ENCODE assay signal across 12 cellular contexts in the genomic region with DNA sequence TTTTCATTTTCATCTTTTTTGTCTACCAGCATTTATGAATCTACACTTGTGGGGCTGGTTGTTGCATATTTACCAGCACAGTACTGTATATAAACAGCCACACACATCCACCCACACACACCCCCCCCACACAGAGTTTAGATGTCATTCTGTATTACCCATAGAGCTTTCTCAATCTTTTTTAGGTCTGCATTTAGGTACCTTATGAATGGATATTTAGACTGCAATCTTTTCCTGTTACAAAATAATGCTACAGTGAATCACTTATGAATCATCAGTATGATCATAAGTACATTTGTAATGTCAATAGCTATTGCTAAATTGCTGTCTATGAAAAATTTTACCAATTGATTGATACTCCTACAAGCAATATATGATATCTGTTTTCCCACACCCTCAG.
DNase-seq lines count a peak whose midpoint lies in the region; ATAC-seq and TF ChIP-seq lines count a peak whose summit lies in the region.
"Had no signal": no experiment of that assay in that cellular context is flagged by ENCODE, and none has a peak within 500 bp of the region (broad histone marks: within the 10 kb centered on the region; RNA-seq: fewer than 3 reads in every experiment).

No MANE protein-coding gene starts in this region.

- H3K4me3 ChIP-seq in fibroblast of the aortic adventitia (ENCODE audit: low read depth, low read length) (no peak overlapping the region), dorsolateral prefrontal cortex (no peak overlapping the region)
- H3K4me3 ChIP-seq: gastroesophageal sphincter, thyroid gland had no signal

- peaks cover 3 to 10% of the 10 kb centered on the region in 2 donors for H3K4me1 Mint-ChIP-seq in natural killer cell treated with Interleukin-12 subunit alpha and Interleukin-12 subunit beta and Interleukin-15 and Interleukin-18, amount 100 ng/mL, for 72 hours (ENCODE audit: low read depth in 2 of 2)
- no peaks in the 10 kb centered on the region for H3K4me1 Mint-ChIP-seq in natural killer cell
- peaks cover 28% of the 10 kb centered on the region for H3K4me1 Mint-ChIP-seq in T-helper 2 cell treated with Interferon-gamma antibody and Interleukin-4, amounts not matched to agents 5 μg/mL and 100 μg/mL, for 36 hours (ENCODE audit: low read depth)

- H3K27ac ChIP-seq in dorsolateral prefrontal cortex: no peak overlapping the region
- H3K27ac ChIP-seq: thyroid gland had no signal

- H3K27me3 Mint-ChIP-seq in natural killer cell treated with Interleukin-12 subunit alpha and Interleukin-12 subunit beta and Interleukin-15 and Interleukin-18, amount 100 ng/mL, for 72 hours: peaks cover 11 to 15% of the 10 kb centered on the region in 2 donors
- H3K27me3 Mint-ChIP-seq in natural killer cell (ENCODE audit: low read depth in 2 of 2): peaks cover 5 to 6% of the 10 kb centered on the region in 2 donors
- no peaks in the 10 kb centered on the region for H3K27me3 Mint-ChIP-seq in T-helper 2 cell treated with Interferon-gamma antibody and Interleukin-4, amounts not matched to agents 5 μg/mL and 100 μg/mL, for 36 hours (ENCODE audit: low read depth)
- H3K27me3 Mint-ChIP-seq: CD4-positive, CD25-positive, alpha-beta regulatory T cell had no signal

- peak; percentile 72 to 77 for ATAC-seq in natural killer cell treated with Interleukin-12 subunit alpha and Interleukin-12 subunit beta and Interleukin-15 and Interleukin-18, amount 100 ng/mL, for 72 hours
- ATAC-seq in natural killer cell: no peak
- no peak for ATAC-seq in HG03097 (IDR thresholded peaks at IDR 0.05; ENCODE audit: low FRiP score, unreplicated experiment)
- ATAC-seq in HG03280 (IDR thresholded peaks at IDR 0.05; ENCODE audit: unreplicated experiment): no peak
- ATAC-seq: gastroesophageal sphincter had no signal

- no peaks in the 10 kb centered on the region for H3K9me3 Mint-ChIP-seq in natural killer cell treated with Interleukin-12 subunit alpha and Interleukin-12 subunit beta and Interleukin-15 and Interleukin-18, amount 100 ng/mL, for 72 hours
- H3K9me3 Mint-ChIP-seq in natural killer cell: no peaks in the 10 kb centered on the region
- peaks cover 6% of the 10 kb centered on the region for H3K9me3 Mint-ChIP-seq in T-helper 2 cell treated with Interferon-gamma antibody and Interleukin-4, amounts not matched to agents 5 μg/mL and 100 μg/mL, for 36 hours

- no peaks in the 10 kb centered on the region for H3K27me3 ChIP-seq in dorsolateral prefrontal cortex
- H3K27me3 ChIP-seq: gastroesophageal sphincter, thyroid gland had no signal

- DNase-seq in natural killer cell treated with Interleukin-12 subunit alpha and Interleukin-12 subunit beta and Interleukin-15 and Interleukin-18, amount 100 ng/mL, for 72 hours (ENCODE audit: low spot score): no peak
- DNase-seq in natural killer cell (no peak), fibroblast of the aortic adventitia (ENCODE audit: low read depth) (peak; percentile 68), dorsolateral prefrontal cortex (no peak), NCI-H1436 (lab: John Stamatoyannopoulos, UW) (no peak)
- DNase-seq in T-helper 2 cell treated with Interferon-gamma antibody and Interleukin-4, amounts not matched to agents 5 μg/mL and 100 μg/mL, for 36 hours (ENCODE audit: low spot score): peak; percentile 76
- DNase-seq: NCI-H187 treated with DMSO at 0.1 percent for 48 hours, thyroid gland had no signal

- intact Hi-C loops in natural killer cell (cut with micrococcal nuclease): no loop called here
- intact Hi-C loops in dorsolateral prefrontal cortex (cut with DNase I): no loop called here

- H3K4me3 Mint-ChIP-seq in natural killer cell treated with Interleukin-12 subunit alpha and Interleukin-12 subunit beta and Interleukin-15 and Interleukin-18, amount 100 ng/mL, for 72 hours: no peak overlapping the region
- H3K4me3 Mint-ChIP-seq in natural killer cell: no peak overlapping the region
- H3K4me3 Mint-ChIP-seq in T-helper 2 cell treated with Interferon-gamma antibody and Interleukin-4, amounts not matched to agents 5 μg/mL and 100 μg/mL, for 36 hours: no peak overlapping the region
- H3K4me3 Mint-ChIP-seq: CD4-positive, CD25-positive, alpha-beta regulatory T cell had no signal

- H3K36me3 Mint-ChIP-seq in natural killer cell treated with Interleukin-12 subunit alpha and Interleukin-12 subunit beta and Interleukin-15 and Interleukin-18, amount 100 ng/mL, for 72 hours: no peaks in the 10 kb centered on the region
- H3K36me3 Mint-ChIP-seq in natural killer cell: no peaks in the 10 kb centered on the region
- H3K36me3 Mint-ChIP-seq in T-helper 2 cell treated with Interferon-gamma antibody and Interleukin-4, amounts not matched to agents 5 μg/mL and 100 μg/mL, for 36 hours (ENCODE audit: low read depth): no peaks in the 10 kb centered on the region

- TF ChIP-seq CTCF in natural killer cell (IDR thresholded peaks at IDR 0.05) (no peak), fibroblast of the aortic adventitia (IDR thresholded peaks at IDR 0.05; ENCODE audit: insufficient read depth, low read length) (no peak), dorsolateral prefrontal cortex (IDR thresholded peaks at IDR 0.05 in 54 of 56, conservative IDR thresholded peaks at IDR 0.05 in 2 of 56; ENCODE audit: low read depth in 1 of 56, partially characterized antibody in 56 of 56) (no peak)

- no peak overlapping the region for H3K27ac Mint-ChIP-seq in natural killer cell treated with Interleukin-12 subunit alpha and Interleukin-12 subunit beta and Interleukin-15 and Interleukin-18, amount 100 ng/mL, for 72 hours
- no peak overlapping the region for H3K27ac Mint-ChIP-seq in natural killer cell
- H3K27ac Mint-ChIP-seq in T-helper 2 cell treated with Interferon-gamma antibody and Interleukin-4, amounts not matched to agents 5 μg/mL and 100 μg/mL, for 36 hours: no peak overlapping the region

Comparison
In these comparisons a context has a peak if more than half of its experiments do, and no peak if none do; other contexts are left out.
1. ATAC-seq: peak in natural killer cell treated with Interleukin-12 subunit alpha and Interleukin-12 subunit beta and Interleukin-15 and Interleukin-18, amount 100 ng/mL, for 72 hours (2 of 2); none in natural killer cell (0 of 3), HG03097 (single experiment) and HG03280 (single experiment).
2. DNase-seq: peak in T-helper 2 cell treated with Interferon-gamma antibody and Interleukin-4, amounts not matched to agents 5 μg/mL and 100 μg/mL, for 36 hours (single experiment) and fibroblast of the aortic adventitia (single experiment); none in natural killer cell treated with Interleukin-12 subunit alpha and Interleukin-12 subunit beta and Interleukin-15 and Interleukin-18, amount 100 ng/mL, for 72 hours (single experiment), natural killer cell (single experiment), dorsolateral prefrontal cortex (0 of 10) and NCI-H1436 (single experiment).